In genomic region chr7:151059362-151060112, GRCh38 we compare ENCODE assay signal across 1 cellular context.
TF ChIP-seq lines count a peak whose summit lies in the region.

SLC4A2 (plus strand) TSS chr7:151059589; CDS start chr7:151061988, 2,399 bp downstream.

TF ChIP-seq in HepG2, 621 proteins besides CTCF, POLR2A, EP300 and RAD21 (continued from another document and continues in another):
- TF ChIP-seq, protein P1, sequence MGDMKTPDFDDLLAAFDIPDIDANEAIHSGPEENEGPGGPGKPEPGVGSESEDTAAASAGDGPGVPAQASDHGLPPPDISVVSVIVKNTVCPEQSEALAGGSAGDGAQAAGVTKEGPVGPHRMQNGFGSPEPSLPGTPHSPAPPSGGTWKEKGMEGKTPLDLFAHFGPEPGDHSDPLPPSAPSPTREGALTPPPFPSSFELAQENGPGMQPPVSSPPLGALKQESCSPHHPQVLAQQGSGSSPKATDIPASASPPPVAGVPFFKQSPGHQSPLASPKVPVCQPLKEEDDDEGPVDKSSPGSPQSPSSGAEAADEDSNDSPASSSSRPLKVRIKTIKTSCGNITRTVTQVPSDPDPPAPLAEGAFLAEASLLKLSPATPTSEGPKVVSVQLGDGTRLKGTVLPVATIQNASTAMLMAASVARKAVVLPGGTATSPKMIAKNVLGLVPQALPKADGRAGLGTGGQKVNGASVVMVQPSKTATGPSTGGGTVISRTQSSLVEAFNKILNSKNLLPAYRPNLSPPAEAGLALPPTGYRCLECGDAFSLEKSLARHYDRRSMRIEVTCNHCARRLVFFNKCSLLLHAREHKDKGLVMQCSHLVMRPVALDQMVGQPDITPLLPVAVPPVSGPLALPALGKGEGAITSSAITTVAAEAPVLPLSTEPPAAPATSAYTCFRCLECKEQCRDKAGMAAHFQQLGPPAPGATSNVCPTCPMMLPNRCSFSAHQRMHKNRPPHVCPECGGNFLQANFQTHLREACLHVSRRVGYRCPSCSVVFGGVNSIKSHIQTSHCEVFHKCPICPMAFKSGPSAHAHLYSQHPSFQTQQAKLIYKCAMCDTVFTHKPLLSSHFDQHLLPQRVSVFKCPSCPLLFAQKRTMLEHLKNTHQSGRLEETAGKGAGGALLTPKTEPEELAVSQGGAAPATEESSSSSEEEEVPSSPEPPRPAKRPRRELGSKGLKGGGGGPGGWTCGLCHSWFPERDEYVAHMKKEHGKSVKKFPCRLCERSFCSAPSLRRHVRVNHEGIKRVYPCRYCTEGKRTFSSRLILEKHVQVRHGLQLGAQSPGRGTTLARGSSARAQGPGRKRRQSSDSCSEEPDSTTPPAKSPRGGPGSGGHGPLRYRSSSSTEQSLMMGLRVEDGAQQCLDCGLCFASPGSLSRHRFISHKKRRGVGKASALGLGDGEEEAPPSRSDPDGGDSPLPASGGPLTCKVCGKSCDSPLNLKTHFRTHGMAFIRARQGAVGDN (CRISPR knock-in tag; IDR thresholded peaks at IDR 0.05): 0 out of 2 replicates have a peak, but pooled peaks have one; percentile 28
- peak; percentile 37; the same call in 1 of the 2 replicates for TF ChIP-seq TFDP1 (CRISPR knock-in tag; IDR thresholded peaks at IDR 0.05; ENCODE audit: borderline replicate concordance)
- TF ChIP-seq MAZ (IDR thresholded peaks at IDR 0.05; ENCODE audit: borderline replicate concordance, low read depth, low read length): peak; percentile 90; the same call in 1 of the 2 replicates
- TF ChIP-seq MAZ (CRISPR knock-in tag; IDR thresholded peaks at IDR 0.05; ENCODE audit: low read depth): peak; percentile 94
- TF ChIP-seq ZNF776 (CRISPR knock-in tag; IDR thresholded peaks at IDR 0.05): peak; percentile 17; the same call in 1 of the 2 replicates
- no peak; the same call in 1 of the 2 replicates for TF ChIP-seq ZNF709 (CRISPR knock-in tag; IDR thresholded peaks at IDR 0.05)
- TF ChIP-seq MTA3 (CRISPR knock-in tag; IDR thresholded peaks at IDR 0.05): no peak
- no peak for TF ChIP-seq PAWR (CRISPR knock-in tag; IDR thresholded peaks at IDR 0.05; ENCODE audit: borderline replicate concordance)
- TF ChIP-seq ZKSCAN5 (CRISPR knock-in tag; IDR thresholded peaks at IDR 0.05): no peak
- TF ChIP-seq SP2 (CRISPR knock-in tag; IDR thresholded peaks at IDR 0.05): peak; percentile 26; the same call in 1 of the 2 replicates
- TF ChIP-seq GMEB1 (CRISPR knock-in tag; IDR thresholded peaks at IDR 0.05; ENCODE audit: borderline replicate concordance): peak; percentile 77
- no peak for TF ChIP-seq NFKBIZ (CRISPR knock-in tag; IDR thresholded peaks at IDR 0.05)
- TF ChIP-seq ZSCAN21 (CRISPR knock-in tag; IDR thresholded peaks at IDR 0.05; ENCODE audit: borderline replicate concordance): 0 out of 2 replicates have a peak, but pooled peaks have one; percentile 6
- peak; percentile 88; the same call in 1 of the 2 replicates for TF ChIP-seq PCBP1 (IDR thresholded peaks at IDR 0.05; ENCODE audit: borderline replicate concordance, low read depth, low read length)
- TF ChIP-seq TSC22D2 (CRISPR knock-in tag; IDR thresholded peaks at IDR 0.05; ENCODE audit: borderline replicate concordance): no peak
- no peak for TF ChIP-seq HNRNPH1 (optimal IDR thresholded peaks at IDR 0.05; ENCODE audit: low read depth, low read length)
- 0 out of 2 replicates have a peak, but pooled peaks have one; percentile 10 for TF ChIP-seq NRL (CRISPR knock-in tag; IDR thresholded peaks at IDR 0.05; ENCODE audit: borderline replicate concordance)
- peak; percentile 45; the same call in 1 of the 2 replicates for TF ChIP-seq AKAP8 (CRISPR knock-in tag; IDR thresholded peaks at IDR 0.05)
- peak; percentile 81 for TF ChIP-seq PATZ1 (CRISPR knock-in tag; IDR thresholded peaks at IDR 0.05)
- TF ChIP-seq GABPB1 (CRISPR knock-in tag; IDR thresholded peaks at IDR 0.05): peak; percentile 45; the same call in 1 of the 2 replicates
- TF ChIP-seq MAX (IDR thresholded peaks at IDR 0.05): peak; percentile 17; the same call in 1 of the 2 replicates
- no peak for TF ChIP-seq ZNF30 (CRISPR knock-in tag; IDR thresholded peaks at IDR 0.05)
- TF ChIP-seq ESRRA (CRISPR knock-in tag; IDR thresholded peaks at IDR 0.05; ENCODE audit: low read depth): no peak
- TF ChIP-seq HNRNPK (IDR thresholded peaks at IDR 0.05; ENCODE audit: low read depth, low read length, poor library complexity, severe bottlenecking): peak; percentile 64
- TF ChIP-seq POLR2G (IDR thresholded peaks at IDR 0.05; ENCODE audit: low read depth, low read length): peak; percentile 57; the same call in 1 of the 2 replicates
- peak; percentile 24; the same call in 1 of the 2 replicates for TF ChIP-seq TFDP2 (CRISPR knock-in tag; IDR thresholded peaks at IDR 0.05)
- TF ChIP-seq, protein P2, sequence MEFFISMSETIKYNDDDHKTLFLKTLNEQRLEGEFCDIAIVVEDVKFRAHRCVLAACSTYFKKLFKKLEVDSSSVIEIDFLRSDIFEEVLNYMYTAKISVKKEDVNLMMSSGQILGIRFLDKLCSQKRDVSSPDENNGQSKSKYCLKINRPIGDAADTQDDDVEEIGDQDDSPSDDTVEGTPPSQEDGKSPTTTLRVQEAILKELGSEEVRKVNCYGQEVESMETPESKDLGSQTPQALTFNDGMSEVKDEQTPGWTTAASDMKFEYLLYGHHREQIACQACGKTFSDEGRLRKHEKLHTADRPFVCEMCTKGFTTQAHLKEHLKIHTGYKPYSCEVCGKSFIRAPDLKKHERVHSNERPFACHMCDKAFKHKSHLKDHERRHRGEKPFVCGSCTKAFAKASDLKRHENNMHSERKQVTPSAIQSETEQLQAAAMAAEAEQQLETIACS (CRISPR knock-in tag; IDR thresholded peaks at IDR 0.05): peak; percentile 94
- TF ChIP-seq CSRNP1 (CRISPR knock-in tag; IDR thresholded peaks at IDR 0.05): 0 out of 2 replicates have a peak, but pooled peaks have one; percentile 63
- TF ChIP-seq, protein P3, sequence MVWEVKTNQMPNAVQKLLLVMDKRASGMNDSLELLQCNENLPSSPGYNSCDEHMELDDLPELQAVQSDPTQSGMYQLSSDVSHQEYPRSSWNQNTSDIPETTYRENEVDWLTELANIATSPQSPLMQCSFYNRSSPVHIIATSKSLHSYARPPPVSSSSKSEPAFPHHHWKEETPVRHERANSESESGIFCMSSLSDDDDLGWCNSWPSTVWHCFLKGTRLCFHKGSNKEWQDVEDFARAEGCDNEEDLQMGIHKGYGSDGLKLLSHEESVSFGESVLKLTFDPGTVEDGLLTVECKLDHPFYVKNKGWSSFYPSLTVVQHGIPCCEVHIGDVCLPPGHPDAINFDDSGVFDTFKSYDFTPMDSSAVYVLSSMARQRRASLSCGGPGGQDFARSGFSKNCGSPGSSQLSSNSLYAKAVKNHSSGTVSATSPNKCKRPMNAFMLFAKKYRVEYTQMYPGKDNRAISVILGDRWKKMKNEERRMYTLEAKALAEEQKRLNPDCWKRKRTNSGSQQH (CRISPR knock-in tag; IDR thresholded peaks at IDR 0.05; ENCODE audit: low read depth): no peak
- 0 out of 2 replicates have a peak, but pooled peaks have one; percentile 12 for TF ChIP-seq HOXA5 (CRISPR knock-in tag; IDR thresholded peaks at IDR 0.05)
- TF ChIP-seq MBD4 (IDR thresholded peaks at IDR 0.05; ENCODE audit: borderline replicate concordance, low read length): no peak
- TF ChIP-seq EEA1 (CRISPR knock-in tag; IDR thresholded peaks at IDR 0.05; ENCODE audit: borderline replicate concordance): peak; percentile 5; the same call in 1 of the 2 replicates
- TF ChIP-seq KDM5B (CRISPR knock-in tag; IDR thresholded peaks at IDR 0.05; ENCODE audit: borderline replicate concordance): 0 out of 2 replicates have a peak, but pooled peaks have one; percentile 13
- TF ChIP-seq KDM2A (CRISPR knock-in tag; IDR thresholded peaks at IDR 0.05; ENCODE audit: borderline replicate concordance, low read depth): peak; percentile 43; the same call in 1 of the 2 replicates
- 0 out of 2 replicates have a peak, but pooled peaks have one; percentile 8 for TF ChIP-seq ZSCAN31 (CRISPR knock-in tag; IDR thresholded peaks at IDR 0.05; ENCODE audit: low read depth)
- 0 out of 2 replicates have a peak, but pooled peaks have one; percentile 3 for TF ChIP-seq ZNF770 (CRISPR knock-in tag; IDR thresholded peaks at IDR 0.05)
- TF ChIP-seq ZC3H13 (CRISPR knock-in tag; IDR thresholded peaks at IDR 0.05): 0 out of 2 replicates have a peak, but pooled peaks have one; percentile 39
- TF ChIP-seq NCOA2 (CRISPR knock-in tag; IDR thresholded peaks at IDR 0.05): no peak
- 0 out of 2 replicates have a peak, but pooled peaks have one; percentile 65 for TF ChIP-seq SMYD3 (CRISPR knock-in tag; IDR thresholded peaks at IDR 0.05)
- TF ChIP-seq IRF9 (CRISPR knock-in tag; IDR thresholded peaks at IDR 0.05; ENCODE audit: borderline replicate concordance): 0 out of 2 replicates have a peak, but pooled peaks have one; percentile 0
- TF ChIP-seq MYC (CRISPR knock-in tag; IDR thresholded peaks at IDR 0.05; ENCODE audit: borderline replicate concordance): peak; percentile 8; the same call in 1 of the 2 replicates
- peak; percentile 8; the same call in 1 of the 2 replicates for TF ChIP-seq ZNF563 (CRISPR knock-in tag; IDR thresholded peaks at IDR 0.05)
